ENCODE assay signal across 18 cellular contexts in the genomic region with DNA sequence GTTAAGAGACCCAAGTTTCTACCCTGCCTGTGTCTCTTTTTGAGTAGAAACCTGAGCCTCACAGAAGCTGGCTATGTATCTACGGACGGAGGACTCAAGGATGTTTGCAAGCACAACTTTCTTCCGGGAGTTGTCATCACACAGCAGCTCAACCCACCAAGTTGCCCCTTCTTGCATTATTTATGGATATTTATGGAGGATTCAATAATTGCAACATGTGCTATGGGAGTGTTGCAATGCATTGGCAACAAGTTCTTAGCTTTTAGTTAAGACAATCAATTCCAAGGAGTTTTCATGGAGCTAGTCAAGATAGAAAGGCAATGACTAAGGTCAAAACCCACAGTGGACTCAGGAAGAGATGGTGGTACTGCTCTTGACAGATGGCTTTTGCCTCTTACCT.
"Had no signal": no experiment of that assay in that cellular context is flagged by ENCODE, and none has a peak within 500 bp of the region (broad histone marks: within the 10 kb centered on the region; RNA-seq: fewer than 3 reads in every experiment).

No MANE protein-coding gene starts in this region.

- H3K27me3 ChIP-seq: gastrocnemius medialis, heart right ventricle, sigmoid colon, tibial artery, upper lobe of right lung, vagina had no signal

- H3K9ac ChIP-seq: parathyroid adenoma had no signal

- H2AFZ ChIP-seq: parathyroid adenoma had no signal

- H3K27ac ChIP-seq: gastrocnemius medialis, heart right ventricle, parathyroid adenoma, psoas muscle, sigmoid colon, tibial artery, upper lobe of right lung, vagina had no signal

- H3K27ac Mint-ChIP-seq: naive thymus-derived CD4-positive, alpha-beta T cell; nephron progenitor cell had no signal

- H3K4me3 Mint-ChIP-seq: naive thymus-derived CD4-positive, alpha-beta T cell; nephron progenitor cell had no signal

- H3K4me1 Mint-ChIP-seq: naive thymus-derived CD4-positive, alpha-beta T cell; nephron progenitor cell had no signal

- H3K79me2 ChIP-seq: parathyroid adenoma had no signal

- H3K4me2 ChIP-seq: smooth muscle cell had no signal

- DNase-seq: effector memory CD4-positive, alpha-beta T cell; gastrocnemius medialis; heart right ventricle; hypothalamus; kidney glomerular epithelial cell; naive thymus-derived CD4-positive, alpha-beta T cell; nephron progenitor cell; psoas muscle; retina; sigmoid colon; stimulated activated CD4-positive, alpha-beta T cell treated with anti-CD3 and anti-CD28 coated beads, Interleukin-2, amount 100 ng/mL, for 48 hours; stimulated activated naive CD4-positive, alpha-beta T cell treated with Interleukin-2 at 50 U/mL for 16 hours; tibial artery; upper lobe of right lung had no signal

- H3K36me3 Mint-ChIP-seq: naive thymus-derived CD4-positive, alpha-beta T cell had no signal

- ATAC-seq: esophagus mucosa; gastrocnemius medialis; heart right ventricle; naive thymus-derived CD4-positive, alpha-beta T cell; upper lobe of right lung had no signal

- H3K36me3 ChIP-seq: gastrocnemius medialis, heart right ventricle, sigmoid colon, tibial artery, upper lobe of right lung, vagina had no signal

- H3K4me3 ChIP-seq: gastrocnemius medialis, heart right ventricle, psoas muscle, sigmoid colon, smooth muscle cell, tibial artery, upper lobe of right lung, vagina had no signal

- H3K9me3 ChIP-seq: gastrocnemius medialis, heart right ventricle, psoas muscle, sigmoid colon, tibial artery, upper lobe of right lung, vagina had no signal

- H3K4me1 ChIP-seq: gastrocnemius medialis, heart right ventricle, psoas muscle, sigmoid colon, tibial artery, upper lobe of right lung, vagina had no signal
